1 cellular context compared by ENCODE assay signal in the genomic region with DNA sequence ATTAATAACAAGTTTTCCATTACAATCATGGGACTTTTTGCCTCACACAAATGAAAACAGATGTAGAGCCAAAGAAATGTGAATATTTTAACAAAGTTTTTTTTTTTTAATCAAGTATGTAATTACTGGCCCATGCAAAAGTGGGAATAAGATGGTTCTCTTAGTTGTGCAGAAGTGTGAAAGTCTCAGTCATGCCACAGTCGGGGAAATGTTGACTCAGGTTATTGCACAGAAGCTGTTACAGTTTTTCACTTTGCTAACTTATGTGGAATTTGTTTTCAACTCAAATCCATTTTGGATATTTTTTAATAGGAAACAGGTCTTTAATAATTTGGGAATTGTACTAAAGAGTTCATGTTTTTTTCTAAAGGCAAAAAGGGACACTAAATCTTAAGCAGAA.
TF ChIP-seq lines count a peak whose summit lies in the region.

No MANE protein-coding gene starts in this region.

TF ChIP-seq in IMR-90, 13 proteins besides CTCF, POLR2A, EP300 and RAD21:
- TF ChIP-seq USF2 (IDR thresholded peaks at IDR 0.05; ENCODE audit: low read depth, low read length) (no peak), FOS (IDR thresholded peaks at IDR 0.05; ENCODE audit: low read depth, low read length) (no peak), RCOR1 (IDR thresholded peaks at IDR 0.05; ENCODE audit: insufficient replicate concordance, low read length) (no peak), MXI1 (IDR thresholded peaks at IDR 0.05; ENCODE audit: borderline replicate concordance, low read depth, low read length) (no peak)
